Comparison of ENCODE assay signal across 22 cellular contexts in the genomic region with DNA sequence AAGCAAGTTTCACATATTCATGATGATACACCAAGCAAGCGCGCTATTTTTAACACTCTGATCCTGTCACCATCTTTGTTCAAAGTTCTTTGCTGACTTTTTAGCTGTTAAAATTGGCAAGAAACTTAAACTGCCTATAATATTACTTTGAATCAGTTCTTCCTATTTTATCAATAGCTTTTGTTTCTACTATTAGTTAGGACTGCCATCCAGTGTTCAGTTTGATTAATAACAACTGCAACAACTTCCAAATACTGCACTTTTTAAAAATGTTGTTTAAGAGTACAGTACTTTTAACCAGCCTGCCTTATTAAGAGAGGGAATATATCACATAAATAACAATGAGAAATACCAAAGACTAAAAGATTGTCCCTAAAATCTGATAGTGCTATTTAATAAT.
A peak's percentile ranks its signal among the peaks of the same experiment; 100 is the strongest.
DNase-seq lines count a peak whose midpoint lies in the region; ATAC-seq, FAIRE-seq and TF ChIP-seq lines count a peak whose summit lies in the region.
"Had no signal": no experiment of that assay in that cellular context is flagged by ENCODE, and none has a peak within 500 bp of the region (broad histone marks: within the 10 kb centered on the region; RNA-seq: fewer than 3 reads in every experiment).

No MANE protein-coding gene starts in this region.

- H3K4me3 ChIP-seq in HUES6 (ENCODE audit: low read depth, low read length) (no peak overlapping the region), RWPE2 (ENCODE audit: severe bottlenecking) (no peak overlapping the region), iPS-20b (ENCODE audit: low read length) (no peak overlapping the region; the same call in 1 of the 2 replicates)
- H3K4me3 ChIP-seq: BLaER1 treated with 17β-estradiol and CSF1 and Interleukin-3, amounts not matched to agents 10 nM and 100 nM; thyroid gland had no signal

- H3K36me3 ChIP-seq in HUES6 (ENCODE audit: control insufficient read depth, insufficient read depth, low read length) (peaks cover 10% of the 10 kb centered on the region), RWPE2 (ENCODE audit: low read depth) (no peaks in the 10 kb centered on the region), iPS-20b (ENCODE audit: insufficient read depth, low read depth, low read length) (no peaks in the 10 kb centered on the region)
- H3K36me3 ChIP-seq: BLaER1 treated with 17β-estradiol and CSF1 and Interleukin-3, amounts not matched to agents 10 nM and 100 nM; neutrophil; thyroid gland had no signal

- no peaks in the 10 kb centered on the region for H3K36me3 Mint-ChIP-seq in activated naive CD8-positive, alpha-beta T cell treated with anti-CD3 and anti-CD28 coated beads, Interleukin-2, amount 50 U/mL, for 24 hours (ENCODE audit: low read depth)
- H3K36me3 Mint-ChIP-seq: stimulated activated naive B cell treated with anti-CD40 and anti-IgM and Interleukin-4, amounts not matched to agents 10 μg/mL and 1 μg/mL and 100 μg/mL, for 72 hours had no signal

- H3K4me1 Mint-ChIP-seq in activated naive CD8-positive, alpha-beta T cell treated with anti-CD3 and anti-CD28 coated beads, Interleukin-2, amount 50 U/mL, for 24 hours = no peaks in the 10 kb centered on the region
- H3K4me1 Mint-ChIP-seq: stimulated activated naive B cell treated with anti-CD40 and anti-IgM and Interleukin-4, amounts not matched to agents 10 μg/mL and 1 μg/mL and 100 μg/mL, for 72 hours; T-helper 17 cell had no signal

- no peak overlapping the region for H3K27ac Mint-ChIP-seq in activated naive CD8-positive, alpha-beta T cell treated with anti-CD3 and anti-CD28 coated beads, Interleukin-2, amount 50 U/mL, for 24 hours
- H3K27ac Mint-ChIP-seq: activated T-helper 1 cell treated with anti-CD3 and anti-CD28 coated beads, Interleukin-12 subunit alpha, Interleukin-12 subunit beta, Interleukin-2, Interleukin-4 antibody, amounts not matched to agents 30 ng/mL and 10 ng/mL and 1 ng/mL, durations not matched to agents 14 hours and 24 hours and 36 hours; stimulated activated naive B cell treated with anti-CD40 and anti-IgM and Interleukin-4, amounts not matched to agents 10 μg/mL and 1 μg/mL and 100 μg/mL, for 72 hours; T-helper 17 cell had no signal

- H3K9me3 ChIP-seq in HUES6 (ENCODE audit: control insufficient read depth, insufficient read depth, low read depth, low read length) = peaks cover 21% of the 10 kb centered on the region
- H3K9me3 ChIP-seq in RWPE2 (ENCODE audit: severe bottlenecking) = no peaks in the 10 kb centered on the region
- H3K9me3 ChIP-seq in iPS-20b (ENCODE audit: insufficient read depth, low read depth, low read length) = no peaks in the 10 kb centered on the region
- H3K9me3 ChIP-seq: neutrophil, thyroid gland had no signal

- peak; percentile 4 for TF ChIP-seq CTCF in D721Med (IDR thresholded peaks at IDR 0.05; ENCODE audit: insufficient read depth, missing control alignments)
- TF ChIP-seq CTCF in RWPE2 (IDR thresholded peaks at IDR 0.05; ENCODE audit: poor library complexity, severe bottlenecking) = peak; percentile 41

- no peak overlapping the region for H3K9ac ChIP-seq in HUES6 (ENCODE audit: low read length)
- H3K9ac ChIP-seq in iPS-20b (ENCODE audit: low read depth, low read length) = no peak overlapping the region
- H3K9ac ChIP-seq: BLaER1 treated with 17β-estradiol and CSF1 and Interleukin-3, amounts not matched to agents 10 nM and 100 nM had no signal

- no peak overlapping the region for H3K4me3 Mint-ChIP-seq in activated naive CD8-positive, alpha-beta T cell treated with anti-CD3 and anti-CD28 coated beads, Interleukin-2, amount 50 U/mL, for 24 hours
- H3K4me3 Mint-ChIP-seq: activated T-helper 1 cell treated with anti-CD3 and anti-CD28 coated beads, Interleukin-12 subunit alpha, Interleukin-12 subunit beta, Interleukin-2, Interleukin-4 antibody, amounts not matched to agents 30 ng/mL and 10 ng/mL and 1 ng/mL, durations not matched to agents 14 hours and 24 hours and 36 hours; stimulated activated naive B cell treated with anti-CD40 and anti-IgM and Interleukin-4, amounts not matched to agents 10 μg/mL and 1 μg/mL and 100 μg/mL, for 72 hours; T-helper 17 cell had no signal

- peaks cover 14% of the 10 kb centered on the region for H3K4me1 ChIP-seq in HUES6 (ENCODE audit: control insufficient read depth, insufficient read depth, low read length)
- H3K4me1 ChIP-seq in RWPE2 (ENCODE audit: insufficient read depth, poor library complexity, severe bottlenecking) = no peaks in the 10 kb centered on the region
- no peaks in the 10 kb centered on the region; the same call in 1 of the 2 replicates for H3K4me1 ChIP-seq in iPS-20b (ENCODE audit: insufficient read depth, low read length)
- H3K4me1 ChIP-seq: thyroid gland had no signal

- no peak for DNase-seq in D721Med (ENCODE audit: insufficient read length, low spot score)
- DNase-seq in RWPE2 (ENCODE audit: low spot score) = no peak
- DNase-seq in Right ventricle myocardium superior = no peak
- no peak for DNase-seq in activated CD8-positive, alpha-beta memory T cell treated with anti-CD3 and anti-CD28 coated beads, Interleukin-2, amount 50 U/mL, for 48 hours
- DNase-seq in activated naive CD8-positive, alpha-beta T cell treated with anti-CD3 and anti-CD28 coated beads, Interleukin-2, amount 50 U/mL, for 24 hours = no peak
- DNase-seq: activated CD4-positive, CD25-positive, alpha-beta regulatory T cell; activated CD8-positive, alpha-beta memory T cell treated with anti-CD3 and anti-CD28 coated beads for 24 hours; central memory CD4-positive, alpha-beta T cell; effector CD8-positive, alpha-beta T cell; kidney; NCI-H2171; stimulated activated naive B cell treated with anti-CD40 and anti-IgM and Interleukin-4, amounts not matched to agents 10 μg/mL and 1 μg/mL and 100 μg/mL, for 72 hours; T-helper 17 cell; thyroid gland had no signal

- peak overlapping the region; percentile 72 for H3K27ac ChIP-seq in HUES6 (ENCODE audit: low read depth, low read length)
- no peak overlapping the region for H3K27ac ChIP-seq in RWPE2 (ENCODE audit: poor library complexity, severe bottlenecking)
- H3K27ac ChIP-seq in iPS-20b (ENCODE audit: low read length) = peak overlapping the region; percentile 46
- H3K27ac ChIP-seq: BLaER1 treated with 17β-estradiol and CSF1 and Interleukin-3, amounts not matched to agents 10 nM and 100 nM; neutrophil; thyroid gland had no signal

- peak; percentile 32 for FAIRE-seq in D721Med (lab: Jason Lieb, UNC)
- FAIRE-seq: HTR-8/SVneo, kidney had no signal

- H3K27me3 ChIP-seq in HUES6 (ENCODE audit: control insufficient read depth, insufficient read depth, low read length) (no peaks in the 10 kb centered on the region), RWPE2 (ENCODE audit: insufficient read depth, poor library complexity, severe bottlenecking) (no peaks in the 10 kb centered on the region), iPS-20b (ENCODE audit: insufficient read depth, low read length) (no peaks in the 10 kb centered on the region)
- H3K27me3 ChIP-seq: neutrophil, thyroid gland had no signal

- H3K9me3 Mint-ChIP-seq in activated naive CD8-positive, alpha-beta T cell treated with anti-CD3 and anti-CD28 coated beads, Interleukin-2, amount 50 U/mL, for 24 hours = no peaks in the 10 kb centered on the region
- H3K9me3 Mint-ChIP-seq: activated T-helper 1 cell treated with anti-CD3 and anti-CD28 coated beads, Interleukin-12 subunit alpha, Interleukin-12 subunit beta, Interleukin-2, Interleukin-4 antibody, amounts not matched to agents 30 ng/mL and 10 ng/mL and 1 ng/mL, durations not matched to agents 14 hours and 24 hours and 36 hours had no signal

- intact Hi-C loops in Right ventricle myocardium superior (cut with DNase I) = no loop called here

- no peak for ATAC-seq in RWPE2 (ENCODE audit: low read depth)
- ATAC-seq in Right ventricle myocardium superior (ENCODE audit: poor library complexity) = no peak
- ATAC-seq in HG02852 (IDR thresholded peaks at IDR 0.05; ENCODE audit: unreplicated experiment) = no peak
- no peak for ATAC-seq in activated naive CD8-positive, alpha-beta T cell treated with anti-CD3 and anti-CD28 coated beads, Interleukin-2, amount 50 U/mL, for 24 hours
- ATAC-seq: HCT116; stimulated activated naive B cell treated with anti-CD40 and anti-IgM and Interleukin-4, amounts not matched to agents 10 μg/mL and 1 μg/mL and 100 μg/mL, for 72 hours; T-helper 17 cell had no signal

- no peaks in the 10 kb centered on the region for H3K27me3 Mint-ChIP-seq in activated naive CD8-positive, alpha-beta T cell treated with anti-CD3 and anti-CD28 coated beads, Interleukin-2, amount 50 U/mL, for 24 hours
- H3K27me3 Mint-ChIP-seq: stimulated activated naive B cell treated with anti-CD40 and anti-IgM and Interleukin-4, amounts not matched to agents 10 μg/mL and 1 μg/mL and 100 μg/mL, for 72 hours; T-helper 17 cell had no signal
